ENCODE assay signal across 30 cellular contexts in the genomic region with DNA sequence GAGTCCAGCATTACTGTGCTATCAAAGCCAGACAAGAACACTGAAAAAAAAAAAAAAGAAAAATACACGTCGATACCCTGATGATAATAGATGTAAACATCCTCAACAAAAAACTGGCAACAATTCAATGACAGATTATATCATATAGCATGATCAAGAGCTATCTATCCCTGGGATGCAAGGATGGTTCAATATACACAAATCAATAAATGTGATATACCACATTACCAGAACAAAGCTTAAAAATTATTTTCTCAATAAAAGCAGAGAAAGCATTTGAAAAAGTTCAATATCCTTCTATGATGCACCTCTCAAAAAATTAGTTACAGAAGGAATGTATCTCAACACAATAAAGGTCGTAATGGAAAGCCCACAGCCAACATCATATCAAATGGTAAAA.
DNase-seq lines count a peak whose midpoint lies in the region; ATAC-seq, FAIRE-seq and TF ChIP-seq lines count a peak whose summit lies in the region.
"Had no signal": no experiment of that assay in that cellular context is flagged by ENCODE, and none has a peak within 500 bp of the region (broad histone marks: within the 10 kb centered on the region; RNA-seq: fewer than 3 reads in every experiment).

No MANE protein-coding gene starts in this region.

- no peaks in the 10 kb centered on the region; a peak in 2 of 4 replicates for H3K4me1 ChIP-seq in SK-N-SH (ENCODE audit: control insufficient read depth in 1 of 2, insufficient read depth in 2 of 2, low read depth in 1 of 2, low read length in 1 of 2)
- H3K4me1 ChIP-seq in A549 = peaks cover 24% of the 10 kb centered on the region
- H3K4me1 ChIP-seq in K562 (replicated peaks in 1 of 2; ENCODE audit: control insufficient read depth in 2 of 2, insufficient read depth in 2 of 2, low read length in 2 of 2) = no peaks in the 10 kb centered on the region
- H3K4me1 ChIP-seq: BE2C, BLaER1, Caco-2 had no signal

- H4K20me1 ChIP-seq in SK-N-SH (ENCODE audit: insufficient read depth) (no peaks in the 10 kb centered on the region), K562 (replicated peaks; ENCODE audit: control insufficient read depth, insufficient read depth, low read length) (no peaks in the 10 kb centered on the region)
- H4K20me1 ChIP-seq: BLaER1; BLaER1 treated with 17β-estradiol and CSF1 and Interleukin-3, amounts not matched to agents 10 nM and 100 nM had no signal

- H3K4me3 ChIP-seq in SK-N-SH (ENCODE audit: low read depth in 2 of 2, low read length in 1 of 2) (no peak overlapping the region), A549 (no peak overlapping the region), K562 (no peak overlapping the region)
- H3K4me3 ChIP-seq: BLaER1; BLaER1 treated with 17β-estradiol and CSF1 and Interleukin-3, amounts not matched to agents 10 nM and 100 nM had no signal

- no peaks in the 10 kb centered on the region for H3K9me2 ChIP-seq in SK-N-SH

- H3K27me3 ChIP-seq in SK-N-SH (ENCODE audit: insufficient read depth) (no peaks in the 10 kb centered on the region), K562 (ENCODE audit: control insufficient read depth in 2 of 2, insufficient read depth in 2 of 2, low read length in 2 of 2) (no peaks in the 10 kb centered on the region)
- H3K27me3 ChIP-seq: BE2C; BLaER1; BLaER1 treated with 17β-estradiol and CSF1 and Interleukin-3, amounts not matched to agents 10 nM and 100 nM had no signal

- H3K9me3 ChIP-seq in SK-N-SH (peaks cover 15% of the 10 kb centered on the region; the same call in 1 of the 2 replicates), A549 (peaks cover 14% of the 10 kb centered on the region; the same call in 1 of the 3 replicates), K562 (replicated peaks; ENCODE audit: control insufficient read depth, insufficient read depth, low read depth, low read length) (0 out of 2 replicates have a peak, but pooled peaks cover 3% of the 10 kb centered on the region)
- H3K9me3 ChIP-seq: BE2C, Caco-2 had no signal

- CTCF ChIA-PET in SK-N-SH (lab: Yijun Ruan, JAX) = no interaction called here
- CTCF ChIA-PET in A549 (lab: Yijun Ruan, JAX) = interaction anchor here (0.6 kb wide), 1 partner anchor 549 kb away, joined by 5 read pairs; no protein-coding TSS in a partner anchor
- CTCF ChIA-PET in K562 (lab: Yijun Ruan, JAX; ENCODE audit: low intra/inter-chr PET ratio) = no interaction called here

- FAIRE-seq in A549 (lab: Jason Lieb, UNC) = peak; percentile 13
- FAIRE-seq in K562 (lab: Jason Lieb, UNC) = no peak

- no peak for TF ChIP-seq POLR2A in A549 (IDR thresholded peaks at IDR 0.05; ENCODE audit: low read length)
- no peak for TF ChIP-seq POLR2A in K562 (conservative IDR thresholded peaks at IDR 0.05)

- H3K27ac ChIP-seq in SK-N-SH (ENCODE audit: low read depth in 2 of 2, low read length in 1 of 2) (no peak overlapping the region), A549 (no peak overlapping the region), K562 (ENCODE audit: extremely low read depth, low read depth, low read length) (no peak overlapping the region)
- H3K27ac ChIP-seq: 22Rv1; BLaER1; BLaER1 treated with 17β-estradiol and CSF1 and Interleukin-3, amounts not matched to agents 10 nM and 100 nM; C4-2B had no signal

- DNase-seq in SK-N-SH = no peak
- no peak for DNase-seq in A549 (ENCODE audit: low read depth in 1 of 2, low spot score in 1 of 2)
- no peak for DNase-seq in K562 (ENCODE audit: extremely low read depth in 1 of 4, low spot score in 3 of 4)
- no peak for DNase-seq in HuH-7 (ENCODE audit: low spot score)
- DNase-seq: 8988T; ACHN; AML-193; BE2C; C1 segment of cervical spinal cord; Caco-2; Calu3; CD4-positive, alpha-beta memory T cell; CD4-positive, alpha-beta T cell; CD4-positive, CD25-positive, alpha-beta regulatory T cell; CD8-positive, alpha-beta memory T cell; CD8-positive, alpha-beta T cell; COR-L47; DMS 273 treated with DMSO at 0.1 percent for 48 hours; DMS153; DMS53; DMS79; DMS79 treated with DMSO at 0.1 percent for 48 hours; DND-41; EL had no signal

- no peak for ATAC-seq in SK-N-SH treated with all-trans-retinoic acid at 6 μM for 48 hours
- ATAC-seq in A549 = no peak
- ATAC-seq in K562 = no peak
- ATAC-seq in HG02623 (IDR thresholded peaks at IDR 0.05; ENCODE audit: unreplicated experiment) = no peak
- ATAC-seq: CD8-positive, alpha-beta T cell had no signal

- POLR2A ChIA-PET in SK-N-SH (lab: Yijun Ruan, JAX) (no interaction called here), A549 (lab: Yijun Ruan, JAX) (no interaction called here), K562 (lab: Yijun Ruan, JAX) (no interaction called here)

- no TSS peak for BruUV-seq in K562 (replicated peaks; lab: Mats Ljungman, UMichigan)

- TF ChIP-seq EP300 in SK-N-SH (IDR thresholded peaks at IDR 0.05; ENCODE audit: borderline replicate concordance in 1 of 2, low read depth in 1 of 2, low read length in 1 of 2) (no peak), A549 (IDR thresholded peaks at IDR 0.05) (no peak), K562 (IDR thresholded peaks at IDR 0.05; ENCODE audit: low read length) (no peak)

- H3K79me2 ChIP-seq in SK-N-SH (ENCODE audit: insufficient read depth) (no peaks in the 10 kb centered on the region), K562 (ENCODE audit: control insufficient read depth, insufficient read depth, low read length) (no peaks in the 10 kb centered on the region)

- intact Hi-C loops in K562 (cut with micrococcal nuclease) = no loop called here

- H3F3A ChIP-seq in SK-N-SH (replicated peaks; ENCODE audit: insufficient read depth) = no peaks in the 10 kb centered on the region

- H3K9me1 ChIP-seq in K562 (ENCODE audit: control insufficient read depth, insufficient read depth, low read length) = no peaks in the 10 kb centered on the region

- in situ Hi-C loops in K562 (cut with MboI) = no loop called here

- TF ChIP-seq CTCF in SK-N-SH (IDR thresholded peaks at IDR 0.05) (no peak), A549 (IDR thresholded peaks at IDR 0.05) (no peak), K562 (IDR thresholded peaks at IDR 0.05 in 2 of 3, conservative IDR thresholded peaks at IDR 0.05 in 1 of 3; ENCODE audit: insufficient read depth in 2 of 3, low read depth in 1 of 3, low read length in 3 of 3) (no peak)

- H3K9ac ChIP-seq in SK-N-SH (no peak overlapping the region), K562 (ENCODE audit: insufficient read depth in 1 of 2, low read depth in 2 of 2, low read length in 2 of 2) (no peak overlapping the region)
- H3K9ac ChIP-seq: BLaER1; BLaER1 treated with 17β-estradiol and CSF1 and Interleukin-3, amounts not matched to agents 10 nM and 100 nM had no signal

- H2AFZ ChIP-seq in SK-N-SH (ENCODE audit: low read depth) = no peak overlapping the region
- H2AFZ ChIP-seq in K562 (ENCODE audit: low read depth, low read length) = no peak overlapping the region

- no peak overlapping the region for H3K4me2 ChIP-seq in SK-N-SH
- H3K4me2 ChIP-seq in A549 = no peak overlapping the region
- no peak overlapping the region for H3K4me2 ChIP-seq in K562 (ENCODE audit: insufficient read depth, low read length)
- H3K4me2 ChIP-seq: BLaER1; BLaER1 treated with 17β-estradiol and CSF1 and Interleukin-3, amounts not matched to agents 10 nM and 100 nM had no signal

- TF ChIP-seq RAD21 in SK-N-SH (IDR thresholded peaks at IDR 0.05; ENCODE audit: low read length) (no peak), A549 (conservative IDR thresholded peaks at IDR 0.05 in 1 of 2, IDR thresholded peaks at IDR 0.05 in 1 of 2) (no peak), K562 (CRISPR knock-in tag; conservative IDR thresholded peaks at IDR 0.05 in 1 of 2, IDR thresholded peaks at IDR 0.05 in 1 of 2) (no peak)

- peaks cover 0 to 6% of the 10 kb centered on the region in 2 experiments for H3K36me3 ChIP-seq in SK-N-SH (replicated peaks in 1 of 2; ENCODE audit: control insufficient read depth in 1 of 2, insufficient read depth in 2 of 2, low read length in 1 of 2)
- H3K36me3 ChIP-seq in K562 (ENCODE audit: control insufficient read depth, insufficient read depth, low read length) = no peaks in the 10 kb centered on the region
- H3K36me3 ChIP-seq: BE2C; BLaER1; BLaER1 treated with 17β-estradiol and CSF1 and Interleukin-3, amounts not matched to agents 10 nM and 100 nM had no signal

- 69% methylated on average over 3 of the region's 3 CpGs for WGBS in SK-N-SH (ENCODE audit: low lambda C conversion rate)
- 83% methylated on average over 3 of the region's 3 CpGs for WGBS in A549 (ENCODE audit: missing lambda C conversion rate)
- 1% methylated on average over 3 of the region's 3 CpGs for WGBS in K562 (ENCODE audit: insufficient coverage, low coverage, missing lambda C conversion rate)

TF ChIP-seq in SK-N-SH treated with all-trans-retinoic acid at 6 μM for 48 hours, 23 proteins besides CTCF, POLR2A, EP300 and RAD21:
- no peak for TF ChIP-seq RARB (CRISPR knock-in tag; IDR thresholded peaks at IDR 0.05)
- TF ChIP-seq ZNF8 (CRISPR knock-in tag; IDR thresholded peaks at IDR 0.05) = peak; percentile 74; the same call in 1 of the 2 replicates

TF ChIP-seq in A549, 52 proteins besides CTCF, POLR2A, EP300 and RAD21 (continues in another document):
- TF ChIP-seq FOXS1 (CRISPR knock-in tag; IDR thresholded peaks at IDR 0.05) (no peak), TP53 (CRISPR knock-in tag; IDR thresholded peaks at IDR 0.05) (no peak), ESRRA (IDR thresholded peaks at IDR 0.05; ENCODE audit: borderline replicate concordance, low read length) (no peak), PHF8 (IDR thresholded peaks at IDR 0.05; ENCODE audit: borderline replicate concordance, low read depth) (no peak)
- TF ChIP-seq, protein P1, sequence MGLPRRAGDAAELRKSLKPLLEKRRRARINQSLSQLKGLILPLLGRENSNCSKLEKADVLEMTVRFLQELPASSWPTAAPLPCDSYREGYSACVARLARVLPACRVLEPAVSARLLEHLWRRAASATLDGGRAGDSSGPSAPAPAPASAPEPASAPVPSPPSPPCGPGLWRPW (IDR thresholded peaks at IDR 0.05) = no peak

TF ChIP-seq in K562, 482 proteins besides CTCF, POLR2A, EP300 and RAD21:
- TF ChIP-seq FIP1L1 (IDR thresholded peaks at IDR 0.05; ENCODE audit: low read depth, low read length, poor library complexity, severe bottlenecking) = no peak
- no peak for TF ChIP-seq ZNF212 (CRISPR knock-in tag; IDR thresholded peaks at IDR 0.05)
- peak; percentile 79 for TF ChIP-seq ZNF324 (CRISPR knock-in tag; IDR thresholded peaks at IDR 0.05)
